In genomic region chr14:80077262-80077661, GRCh38 we compare ENCODE assay signal across 18 cellular contexts.
A peak's percentile ranks its signal among the peaks of the same experiment; 100 is the strongest.
DNase-seq lines count a peak whose midpoint lies in the region; ATAC-seq and TF ChIP-seq lines count a peak whose summit lies in the region.
"Had no signal": no experiment of that assay in that cellular context is flagged by ENCODE, and none has a peak within 500 bp of the region (broad histone marks: within the 10 kb centered on the region; RNA-seq: fewer than 3 reads in every experiment).

No MANE protein-coding gene starts in this region.

- CTCF ChIA-PET in AG04450 (lab: Charles Lee): interaction anchor here (1.3 to 2.0 kb wide), 3 partner anchors 21 to 1143 kb away, joined by 3 to 11 read pairs (median 4); no protein-coding TSS in a partner anchor

- H3K4me2 ChIP-seq in GM23248 (ENCODE audit: unreplicated experiment): no peak overlapping the region

- TF ChIP-seq CTCF in AG04450 (IDR thresholded peaks at IDR 0.05; ENCODE audit: low read depth, low read length): no peak
- no peak for TF ChIP-seq CTCF in brain microvascular endothelial cell (IDR thresholded peaks at IDR 0.05; ENCODE audit: low read depth, low read length, missing control alignments)
- TF ChIP-seq CTCF in fibroblast of the aortic adventitia (IDR thresholded peaks at IDR 0.05; ENCODE audit: insufficient read depth, low read length): no peak

- POLR2A ChIA-PET in AG04450 (lab: Yijun Ruan, JAX): no interaction called here

- H3K27ac ChIP-seq in AG04450 (ENCODE audit: low read depth, low read length) (no peak overlapping the region), GM23248 (no peak overlapping the region), brain microvascular endothelial cell (no peak overlapping the region)
- H3K27ac ChIP-seq: 22Rv1, Peyer's patch had no signal

- H3K9me3 ChIP-seq in AG04450 (ENCODE audit: control insufficient read depth, insufficient read depth, low read length): no peaks in the 10 kb centered on the region
- no peaks in the 10 kb centered on the region for H3K9me3 ChIP-seq in GM23248 (ENCODE audit: low read depth)
- H3K9me3 ChIP-seq: BE2C, Peyer's patch had no signal

- H3K4me3 ChIP-seq in AG04450 (ENCODE audit: low read depth, low read length): no peak overlapping the region
- H3K4me3 ChIP-seq in GM23248: no peak overlapping the region
- H3K4me3 ChIP-seq in brain microvascular endothelial cell (ENCODE audit: low read depth, low read length): no peak overlapping the region
- no peak overlapping the region for H3K4me3 ChIP-seq in fibroblast of the aortic adventitia (ENCODE audit: low read depth, low read length)
- H3K4me3 ChIP-seq: Peyer's patch had no signal

- in situ Hi-C loops in GM23248 (cut with MboI): no loop called here
- in situ Hi-C loops in brain microvascular endothelial cell (cut with HindIII; ENCODE audit: low pct_ligation_motif_present, low sequenced_read_pairs): no loop called here

- no peaks in the 10 kb centered on the region for H3K9me2 ChIP-seq in GM23248 (ENCODE audit: insufficient read depth)

- peak; percentile 23 for DNase-seq in AG04450 (ENCODE audit: low read depth, low spot score)
- DNase-seq in GM23248: peak; percentile 57
- peak; percentile 12 for DNase-seq in brain microvascular endothelial cell
- DNase-seq in fibroblast of the aortic adventitia (ENCODE audit: low read depth): peak; percentile 34
- no peak for DNase-seq in amygdala (lab: John Stamatoyannopoulos, UW)
- DNase-seq in inferior parietal cortex (ENCODE audit: extremely low spot score): no peak
- DNase-seq in T-helper 1 cell: no peak
- DNase-seq: BE2C; CD4-positive, CD25-positive, alpha-beta regulatory T cell; DMS79; NCI-H1105; NCI-H2029 treated with DMSO at 0.1 percent for 48 hours; NCI-H526; Peyer's patch had no signal

- ATAC-seq in HG02884 (IDR thresholded peaks at IDR 0.05; ENCODE audit: unreplicated experiment): no peak
- ATAC-seq: HCT116, SK-N-SH treated with all-trans-retinoic acid at 6 μM for 48 hours had no signal

- no peaks in the 10 kb centered on the region for H3K79me2 ChIP-seq in GM23248 (ENCODE audit: insufficient read depth)

- no peaks in the 10 kb centered on the region for H3F3A ChIP-seq in GM23248 (ENCODE audit: insufficient read depth)

- H2AFZ ChIP-seq in GM23248: no peak overlapping the region

- no peaks in the 10 kb centered on the region for H3K4me1 ChIP-seq in GM23248 (ENCODE audit: insufficient read depth)
- H3K4me1 ChIP-seq: BE2C, Peyer's patch had no signal

- no peaks in the 10 kb centered on the region for H3K36me3 ChIP-seq in GM23248 (ENCODE audit: low read depth)
- no peaks in the 10 kb centered on the region for H3K36me3 ChIP-seq in brain microvascular endothelial cell (replicated peaks)
- H3K36me3 ChIP-seq: BE2C, Peyer's patch had no signal

- H4K20me1 ChIP-seq in GM23248 (ENCODE audit: insufficient read depth): no peaks in the 10 kb centered on the region

- H3K9ac ChIP-seq in GM23248: no peak overlapping the region

- no peaks in the 10 kb centered on the region for H3K27me3 ChIP-seq in AG04450 (ENCODE audit: control insufficient read depth, insufficient read depth, low read length)
- no peaks in the 10 kb centered on the region for H3K27me3 ChIP-seq in GM23248 (replicated peaks; ENCODE audit: insufficient read depth)
- H3K27me3 ChIP-seq in brain microvascular endothelial cell (replicated peaks): no peaks in the 10 kb centered on the region
- H3K27me3 ChIP-seq: BE2C, Peyer's patch had no signal

Comparison
In these comparisons a context has a peak if more than half of its experiments do, and no peak if none do; other contexts are left out.
1. DNase-seq: peak in AG04450 (single experiment), GM23248 (single experiment), brain microvascular endothelial cell (single experiment) and fibroblast of the aortic adventitia (single experiment); none in amygdala (0 of 56), inferior parietal cortex (single experiment) and T-helper 1 cell (0 of 5).